10 cellular contexts compared by ENCODE assay signal in genomic region chr6:53524455-53524815, GRCh38. TPM values are rescaled to one million over a fixed set of nuclear protein-coding genes. Genes with fewer than 3 reads are reported as not detected.
DNase-seq lines count a peak whose midpoint lies in the region; ATAC-seq, FAIRE-seq and TF ChIP-seq lines count a peak whose summit lies in the region.
"Had no signal": no experiment of that assay in that cellular context is flagged by ENCODE, and none has a peak within 500 bp of the region (broad histone marks: within the 10 kb centered on the region; RNA-seq: fewer than 3 reads in every experiment).

No MANE protein-coding gene starts in this region.

- peaks cover 48% of the 10 kb centered on the region for H3K4me1 ChIP-seq in cardiac muscle cell (ENCODE audit: low read depth)
- H3K4me1 ChIP-seq in vagina, result peaks cover 53% of the 10 kb centered on the region

- no peaks in the 10 kb centered on the region for H3K9me3 ChIP-seq in cardiac muscle cell (ENCODE audit: low read depth)
- no peaks in the 10 kb centered on the region for H3K9me3 ChIP-seq in vagina
- H3K9me3 ChIP-seq: thyroid gland had no signal

- no peak for ATAC-seq in HG03354 (IDR thresholded peaks at IDR 0.05; ENCODE audit: poor library complexity, severe bottlenecking, unreplicated experiment)
- ATAC-seq in HG03457 (IDR thresholded peaks at IDR 0.05; ENCODE audit: unreplicated experiment), result no peak

- H3K27ac ChIP-seq in cardiac muscle cell, result peak overlapping the region; percentile 17
- peak overlapping the region; percentile 7 for H3K27ac ChIP-seq in vagina
- H3K27ac ChIP-seq: thyroid gland had no signal

- intact Hi-C loops in cardiac septum (cut with DNase I), result loop anchor here (5.0 kb wide), 1 partner anchor 153 kb away; no protein-coding TSS in a partner anchor
- intact Hi-C loops in vagina (cut with DNase I), result no loop called here

- no peak for TF ChIP-seq POLR2A in vagina (IDR thresholded peaks at IDR 0.05)

- H3K27me3 ChIP-seq in cardiac muscle cell (no peaks in the 10 kb centered on the region), bronchial epithelial cell (ENCODE audit: control insufficient read depth, insufficient read depth, low read length) (no peaks in the 10 kb centered on the region), vagina (no peaks in the 10 kb centered on the region)
- H3K27me3 ChIP-seq: thyroid gland had no signal

- H3K36me3 ChIP-seq in cardiac muscle cell (no peaks in the 10 kb centered on the region), bronchial epithelial cell (ENCODE audit: control insufficient read depth, insufficient read depth, low read length) (peaks cover 10% of the 10 kb centered on the region), vagina (peaks cover 0 to 7% of the 10 kb centered on the region in 2 donors)

- FAIRE-seq in bronchial epithelial cell (lab: Jason Lieb, UNC), result no peak

- no peak overlapping the region for H3K4me3 ChIP-seq in cardiac muscle cell
- H3K4me3 ChIP-seq in bronchial epithelial cell (ENCODE audit: low read depth, low read length), result no peak overlapping the region
- H3K4me3 ChIP-seq in vagina, result no peak overlapping the region
- H3K4me3 ChIP-seq: thyroid gland had no signal

- TF ChIP-seq CTCF in cardiac muscle cell (IDR thresholded peaks at IDR 0.05; ENCODE audit: low read depth, low read length) (no peak), bronchial epithelial cell (IDR thresholded peaks at IDR 0.05; ENCODE audit: insufficient read depth, low read length, severe bottlenecking) (no peak), vagina (IDR thresholded peaks at IDR 0.05) (no peak)

- DNase-seq in cardiac muscle cell (ENCODE audit: low read depth in 1 of 2, low spot score in 1 of 2) (peak in 1 of 2 donors; percentile 44), cardiac septum (ENCODE audit: low spot score) (no peak), bronchial epithelial cell (ENCODE audit: low read depth) (peak; percentile 72), kidney glomerular epithelial cell (lab: John Stamatoyannopoulos, UW) (peak; percentile 35), vagina (ENCODE audit: extremely low spot score in 2 of 2) (no peak), anterior cingulate cortex (lab: John Stamatoyannopoulos, UW) (no peak)
- DNase-seq: NCI-H2171 treated with DMSO at 0.1 percent for 48 hours, thyroid gland had no signal

RNA-seq across cellular contexts. Expression of gene GCLC, which starts 20.5 kb away (rescaled TPM):
- total RNA-seq in cardiac muscle cell, result 23.5 and 33.6 TPM in 2 replicates
- 17.5 and 18.1 TPM in 2 replicates for polyA plus RNA-seq in cardiac muscle cell
- 33.0 TPM for total RNA-seq in cardiac septum
- total RNA-seq in bronchial epithelial cell, result 74.8 and 90.9 TPM in 2 replicates
- 63.1 TPM for total RNA-seq in vagina

Comparison
In these comparisons a context has a peak if more than half of its experiments do, and no peak if none do; other contexts are left out.
1. DNase-seq: peak in bronchial epithelial cell (single experiment) and kidney glomerular epithelial cell (single experiment); none in cardiac septum (single experiment), vagina (0 of 2) and anterior cingulate cortex (0 of 58).